Comparison of ENCODE assay signal across 1 cellular context in the genomic region with DNA sequence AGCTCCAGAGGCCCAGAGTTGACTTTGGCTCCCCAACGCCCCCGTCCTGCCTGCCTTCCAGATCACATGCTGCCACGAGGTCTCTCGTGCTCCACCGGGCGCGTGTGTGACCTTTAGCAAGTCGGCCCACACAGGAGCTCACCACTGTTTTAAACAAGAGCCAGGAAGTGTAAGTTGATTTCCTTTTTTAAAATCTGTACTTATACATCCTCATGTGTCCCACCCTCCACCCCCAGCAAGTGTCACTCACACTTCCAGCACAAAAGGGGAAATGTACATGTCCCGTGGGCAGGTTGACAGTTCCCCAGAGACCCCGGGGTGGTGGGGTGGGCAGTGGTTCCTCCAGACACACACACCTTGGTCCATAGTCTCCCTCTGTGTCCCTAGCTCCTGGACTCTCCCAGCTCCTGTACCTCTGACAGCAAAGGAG.
TF ChIP-seq lines count a peak whose summit lies in the region.

No MANE protein-coding gene starts in this region.

TF ChIP-seq in K562, 482 proteins besides CTCF, POLR2A, EP300 and RAD21 (continued from another document):
- no peak for TF ChIP-seq ARID4B (CRISPR knock-in tag; IDR thresholded peaks at IDR 0.05)
- TF ChIP-seq, protein P1, sequence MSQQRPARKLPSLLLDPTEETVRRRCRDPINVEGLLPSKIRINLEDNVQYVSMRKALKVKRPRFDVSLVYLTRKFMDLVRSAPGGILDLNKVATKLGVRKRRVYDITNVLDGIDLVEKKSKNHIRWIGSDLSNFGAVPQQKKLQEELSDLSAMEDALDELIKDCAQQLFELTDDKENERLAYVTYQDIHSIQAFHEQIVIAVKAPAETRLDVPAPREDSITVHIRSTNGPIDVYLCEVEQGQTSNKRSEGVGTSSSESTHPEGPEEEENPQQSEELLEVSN (IDR thresholded peaks at IDR 0.05; ENCODE audit: borderline replicate concordance in 1 of 2, extremely low read depth in 1 of 2, insufficient read depth in 1 of 2, insufficient read length in 1 of 2, low read depth in 1 of 2, low read length in 1 of 2, poor library complexity in 1 of 2, severe bottlenecking in 1 of 2), result peak in 1 of 2 experiments; percentile 41
- TF ChIP-seq RBM14 (IDR thresholded peaks at IDR 0.05; ENCODE audit: borderline replicate concordance, insufficient read depth, low read depth, low read length), result no peak
- no peak for TF ChIP-seq NUFIP1 (IDR thresholded peaks at IDR 0.05; ENCODE audit: partially characterized antibody)
- TF ChIP-seq, protein P2, sequence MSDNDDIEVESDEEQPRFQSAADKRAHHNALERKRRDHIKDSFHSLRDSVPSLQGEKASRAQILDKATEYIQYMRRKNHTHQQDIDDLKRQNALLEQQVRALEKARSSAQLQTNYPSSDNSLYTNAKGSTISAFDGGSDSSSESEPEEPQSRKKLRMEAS (CRISPR knock-in tag; IDR thresholded peaks at IDR 0.05), result peak; percentile 35; the same call in 1 of the 2 replicates
- no peak for TF ChIP-seq NFRKB (IDR thresholded peaks at IDR 0.05; ENCODE audit: low read depth)
- TF ChIP-seq, protein P3, sequence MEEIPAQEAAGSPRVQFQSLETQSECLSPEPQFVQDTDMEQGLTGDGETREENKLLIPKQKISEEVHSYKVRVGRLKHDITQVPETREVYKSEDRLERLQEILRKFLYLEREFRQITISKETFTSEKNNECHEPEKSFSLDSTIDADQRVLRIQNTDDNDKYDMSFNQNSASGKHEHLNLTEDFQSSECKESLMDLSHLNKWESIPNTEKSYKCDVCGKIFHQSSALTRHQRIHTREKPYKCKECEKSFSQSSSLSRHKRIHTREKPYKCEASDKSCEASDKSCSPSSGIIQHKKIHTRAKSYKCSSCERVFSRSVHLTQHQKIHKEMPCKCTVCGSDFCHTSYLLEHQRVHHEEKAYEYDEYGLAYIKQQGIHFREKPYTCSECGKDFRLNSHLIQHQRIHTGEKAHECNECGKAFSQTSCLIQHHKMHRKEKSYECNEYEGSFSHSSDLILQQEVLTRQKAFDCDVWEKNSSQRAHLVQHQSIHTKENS (CRISPR knock-in tag; IDR thresholded peaks at IDR 0.05), result no peak
- TF ChIP-seq PCBP1 (IDR thresholded peaks at IDR 0.05; ENCODE audit: low read depth, low read length, poor library complexity, severe bottlenecking), result no peak
- TF ChIP-seq FOXM1 (IDR thresholded peaks at IDR 0.05; ENCODE audit: low read depth), result no peak
- TF ChIP-seq FOXM1 (CRISPR knock-in tag; IDR thresholded peaks at IDR 0.05; ENCODE audit: low read depth), result no peak
- no peak for TF ChIP-seq ID3 (CRISPR knock-in tag; IDR thresholded peaks at IDR 0.05)
- 0 out of 2 replicates have a peak, but pooled peaks have one; percentile 54 for TF ChIP-seq ID3 (tag; IDR thresholded peaks at IDR 0.05)
- TF ChIP-seq TSC22D4 (tag; IDR thresholded peaks at IDR 0.05), result no peak
- TF ChIP-seq L3MBTL2 (IDR thresholded peaks at IDR 0.05), result peak; percentile 36; the same call in 1 of the 2 replicates
- TF ChIP-seq BDP1 (IDR thresholded peaks at IDR 0.05; ENCODE audit: insufficient read depth, insufficient read length), result no peak
- TF ChIP-seq BCOR (IDR thresholded peaks at IDR 0.05), result no peak
- TF ChIP-seq ZNF408 (CRISPR knock-in tag; IDR thresholded peaks at IDR 0.05; ENCODE audit: low read depth), result no peak
- no peak for TF ChIP-seq CGGBP1 (CRISPR knock-in tag; IDR thresholded peaks at IDR 0.05)
- no peak for TF ChIP-seq ZNF280B (CRISPR knock-in tag; IDR thresholded peaks at IDR 0.05)
- no peak for TF ChIP-seq NELFE (IDR thresholded peaks at IDR 0.05; ENCODE audit: insufficient read depth, insufficient read length)
- TF ChIP-seq TSHZ1 (CRISPR knock-in tag; IDR thresholded peaks at IDR 0.05), result no peak
